26 cellular contexts compared by ENCODE assay signal in genomic region chr3:17192995-17193394, GRCh38.
DNase-seq lines count a peak whose midpoint lies in the region; ATAC-seq and TF ChIP-seq lines count a peak whose summit lies in the region.
"Had no signal": no experiment of that assay in that cellular context is flagged by ENCODE, and none has a peak within 500 bp of the region (broad histone marks: within the 10 kb centered on the region; RNA-seq: fewer than 3 reads in every experiment).

No MANE protein-coding gene starts in this region.

- H3K4me3 Mint-ChIP-seq in activated naive CD8-positive, alpha-beta T cell treated with anti-CD3 and anti-CD28 coated beads for 36 hours: no peak overlapping the region
- H3K4me3 Mint-ChIP-seq: CD4-positive, CD25-positive, alpha-beta regulatory T cell; IgD-negative memory B cell had no signal

- peaks cover 0 to 6% (median 0%) of the 10 kb centered on the region in 11 experiments; a peak in 2 of 22 replicates for H3K9me3 ChIP-seq in BLaER1 treated with 17β-estradiol and CSF1 and Interleukin-3, amounts not matched to agents 10 nM and 100 nM (replicated peaks in 1 of 11)
- H3K9me3 ChIP-seq in OCI-LY7 (ENCODE audit: low read length) (no peaks in the 10 kb centered on the region), psoas muscle (no peaks in the 10 kb centered on the region)
- H3K9me3 ChIP-seq: BE2C, Peyer's patch had no signal

- peaks cover 66 to 82% (median 75%) of the 10 kb centered on the region in 10 experiments for H3K4me1 ChIP-seq in BLaER1 treated with 17β-estradiol and CSF1 and Interleukin-3, amounts not matched to agents 10 nM and 100 nM
- H3K4me1 ChIP-seq in OCI-LY7 (ENCODE audit: insufficient read depth, low read length, poor library complexity, severe bottlenecking) (peaks cover 71% of the 10 kb centered on the region), psoas muscle (peaks cover 57% of the 10 kb centered on the region)
- H3K4me1 ChIP-seq: BE2C had no signal

- TF ChIP-seq CTCF in OCI-LY7 (conservative IDR thresholded peaks at IDR 0.05; ENCODE audit: low read length) (no peak), psoas muscle (IDR thresholded peaks at IDR 0.05) (no peak)

- no peak for ATAC-seq in psoas muscle
- no peak for ATAC-seq in GM21825 (IDR thresholded peaks at IDR 0.05; ENCODE audit: unreplicated experiment)
- no peak for ATAC-seq in HG03469 (IDR thresholded peaks at IDR 0.05; ENCODE audit: unreplicated experiment)
- ATAC-seq: HCT116 had no signal

- H3K27ac ChIP-seq in BLaER1 treated with 17β-estradiol and CSF1 and Interleukin-3, amounts not matched to agents 10 nM and 100 nM: peak overlapping the region in 8 of 11 experiments; percentile 1 to 80 (median 34); a peak in 10 of 22 replicates
- H3K27ac ChIP-seq in OCI-LY7 (ENCODE audit: low read depth, low read length, poor library complexity, severe bottlenecking) (peak overlapping the region; percentile 89), psoas muscle (peak overlapping the region; percentile 69)
- H3K27ac ChIP-seq: HL-60, KMS-11, Peyer's patch had no signal

- H3K27me3 Mint-ChIP-seq in activated naive CD8-positive, alpha-beta T cell treated with anti-CD3 and anti-CD28 coated beads for 36 hours: no peaks in the 10 kb centered on the region
- H3K27me3 Mint-ChIP-seq: CD4-positive, CD25-positive, alpha-beta regulatory T cell; IgD-negative memory B cell had no signal

- 76 to 91% (median 91%) methylated on average over 2 of the region's 2 CpGs for WGBS in psoas muscle, 3 donors

- H2AFZ ChIP-seq in OCI-LY7 (ENCODE audit: low read length): peak overlapping the region; percentile 11; the same call in 1 of the 2 replicates

- BruUV-seq in OCI-LY7 (replicated peaks; lab: Mats Ljungman, UMichigan): no TSS peak

- H4K20me1 ChIP-seq in BLaER1 treated with 17β-estradiol and CSF1 and Interleukin-3, amounts not matched to agents 10 nM and 100 nM: no peaks in the 10 kb centered on the region
- H4K20me1 ChIP-seq in OCI-LY7 (ENCODE audit: insufficient read depth, low read length): no peaks in the 10 kb centered on the region

- intact Hi-C loops in OCI-LY7 (cut with micrococcal nuclease; ENCODE audit: unreplicated experiment) (loop anchor here (10.0 kb wide), 1 partner anchor 1552 kb away; no protein-coding TSS in a partner anchor), psoas muscle (cut with DNase I) (loop anchor here in 1 of 2 donors (5.0 kb wide), 1 partner anchor 51 kb away; no protein-coding TSS in a partner anchor), cardiac septum (cut with DNase I) (no loop called here)

- peak overlapping the region; percentile 41 to 75 (median 58); a peak in 19 of 22 replicates for H3K4me2 ChIP-seq in BLaER1 treated with 17β-estradiol and CSF1 and Interleukin-3, amounts not matched to agents 10 nM and 100 nM
- peak overlapping the region; percentile 72 for H3K4me2 ChIP-seq in OCI-LY7 (ENCODE audit: low read length)

- H3K27ac Mint-ChIP-seq in activated naive CD8-positive, alpha-beta T cell treated with anti-CD3 and anti-CD28 coated beads for 36 hours: no peak overlapping the region
- H3K27ac Mint-ChIP-seq: CD4-positive, CD25-positive, alpha-beta regulatory T cell; IgD-negative memory B cell had no signal

- no peaks in the 10 kb centered on the region for H3K9me3 Mint-ChIP-seq in activated naive CD8-positive, alpha-beta T cell treated with anti-CD3 and anti-CD28 coated beads for 36 hours
- H3K9me3 Mint-ChIP-seq: IgD-negative memory B cell had no signal

- DNase-seq in OCI-LY7 (ENCODE audit: low spot score) (no peak), globus pallidus (ENCODE audit: low spot score) (peak; percentile 22), psoas muscle (no peak), cardiac septum (ENCODE audit: low spot score) (no peak)
- no peak for DNase-seq in activated naive CD8-positive, alpha-beta T cell treated with anti-CD3 and anti-CD28 coated beads for 36 hours
- DNase-seq: 8988T; ACHN; BE2C; CD4-positive, CD25-positive, alpha-beta regulatory T cell; NCI-H1092 treated with DMSO at 0.1 percent for 48 hours; NCI-H1436; NCI-H187; NCI-H2081 treated with DMSO at 0.1 percent for 48 hours; NCI-H2171; NCI-H345; NCI-H774; OCI-M1; Peyer's patch; SHP77 treated with DMSO at 0.1 percent for 48 hours had no signal

- H3K27me3 ChIP-seq in BLaER1 treated with 17β-estradiol and CSF1 and Interleukin-3, amounts not matched to agents 10 nM and 100 nM: no peaks in the 10 kb centered on the region
- H3K27me3 ChIP-seq in psoas muscle (ENCODE audit: insufficient read depth in 3 of 3, low read length in 2 of 3): no peaks in the 10 kb centered on the region
- H3K27me3 ChIP-seq: BE2C, Peyer's patch had no signal

- no peak overlapping the region for H3K4me3 ChIP-seq in BLaER1 treated with 17β-estradiol and CSF1 and Interleukin-3, amounts not matched to agents 10 nM and 100 nM
- H3K4me3 ChIP-seq in OCI-LY7 (ENCODE audit: low read depth, low read length, poor library complexity, severe bottlenecking) (no peak overlapping the region), psoas muscle (no peak overlapping the region)
- H3K4me3 ChIP-seq: Peyer's patch had no signal

- POLR2A ChIA-PET in OCI-LY7 (lab: Charles Lee): interaction anchor here (0.7 to 5.1 kb wide), 6 partner anchors 10 to 250 kb away, joined by 3 to 23 read pairs (median 4); no protein-coding TSS in a partner anchor

- CTCF ChIA-PET in OCI-LY7 (lab: Charles Lee; ENCODE audit: unreplicated experiment): interaction anchor here (1.2 kb wide), 1 partner anchor 13 kb away, joined by 3 read pairs; no protein-coding TSS in a partner anchor

- no peaks in the 10 kb centered on the region for H3K9me2 ChIP-seq in OCI-LY7 (ENCODE audit: insufficient read depth, low read length)

- peaks cover 0 to 8% (median 5%) of the 10 kb centered on the region in 11 experiments; a peak in 5 of 22 replicates for H3K36me3 ChIP-seq in BLaER1 treated with 17β-estradiol and CSF1 and Interleukin-3, amounts not matched to agents 10 nM and 100 nM
- H3K36me3 ChIP-seq in OCI-LY7 (ENCODE audit: insufficient read depth, low read length): no peaks in the 10 kb centered on the region; the same call in 1 of the 2 replicates
- H3K36me3 ChIP-seq in psoas muscle (ENCODE audit: insufficient read depth in 1 of 2, low read depth in 1 of 2): no peaks in the 10 kb centered on the region
- H3K36me3 ChIP-seq: BE2C, Peyer's patch had no signal

- peaks cover 11% of the 10 kb centered on the region for H3K4me1 Mint-ChIP-seq in activated naive CD8-positive, alpha-beta T cell treated with anti-CD3 and anti-CD28 coated beads for 36 hours

- H3K9ac ChIP-seq in BLaER1 treated with 17β-estradiol and CSF1 and Interleukin-3, amounts not matched to agents 10 nM and 100 nM: no peak overlapping the region; a peak in 1 of 22 replicates
- H3K9ac ChIP-seq: KMS-11 had no signal

- H3K36me3 Mint-ChIP-seq in activated naive CD8-positive, alpha-beta T cell treated with anti-CD3 and anti-CD28 coated beads for 36 hours: peaks cover 3% of the 10 kb centered on the region

- no peaks in the 10 kb centered on the region for H3K79me2 ChIP-seq in OCI-LY7 (ENCODE audit: insufficient read depth, low read depth, low read length)

Comparison
In these comparisons a context has a peak if more than half of its experiments do, and no peak if none do; other contexts are left out.
1. H3K27ac ChIP-seq: peak in every context shown above with its lines; median percentile 89 in OCI-LY7; 69 in psoas muscle; 34 in BLaER1 treated with 17β-estradiol and CSF1 and Interleukin-3, amounts not matched to agents 10 nM and 100 nM.